In genomic region chr1:36482724-36483388, GRCh38 we compare ENCODE assay signal across 10 cellular contexts. TPM values are rescaled to one million over a fixed set of nuclear protein-coding genes. Genes with fewer than 3 reads are reported as not detected.
DNase-seq lines count a peak whose midpoint lies in the region; ATAC-seq and TF ChIP-seq lines count a peak whose summit lies in the region.
"Had no signal": no experiment of that assay in that cellular context is flagged by ENCODE, and none has a peak within 500 bp of the region (broad histone marks: within the 10 kb centered on the region; RNA-seq: fewer than 3 reads in every experiment).

Gene CSF3R (minus strand): TSS chr1:36482913. CDS start chr1:36479496, 3,417 bp downstream.

- peaks cover 2% of the 10 kb centered on the region for H3K27me3 ChIP-seq in CD4-positive, CD25-positive, alpha-beta regulatory T cell (ENCODE audit: control insufficient read depth, insufficient read depth, low read length)
- peaks cover 12% of the 10 kb centered on the region for H3K27me3 ChIP-seq in fibroblast of lung (ENCODE audit: control insufficient read depth, insufficient read depth, low read length)

- H3K4me3 ChIP-seq in CD4-positive, CD25-positive, alpha-beta regulatory T cell (ENCODE audit: low read depth, low read length), result no peak within 1 kb of the TSS
- no peak within 1 kb of the TSS for H3K4me3 ChIP-seq in fibroblast of lung (replicated peaks in 1 of 4; ENCODE audit: control extremely low read depth in 1 of 4, insufficient read depth in 1 of 4, low read depth in 3 of 4, low read length in 4 of 4)

- peak within 1 kb of the TSS in 3 of 4 donors; percentile 12 to 76 (median 62) for H3K4me3 Mint-ChIP-seq in CD4-positive, CD25-positive, alpha-beta regulatory T cell
- no peak within 1 kb of the TSS for H3K4me3 Mint-ChIP-seq in neural crest cell

- DNase-seq in CD4-positive, CD25-positive, alpha-beta regulatory T cell, result no peak
- DNase-seq in NCI-H2171 (lab: John Stamatoyannopoulos, UW) (peak; percentile 15), fibroblast of lung (ENCODE audit: low read depth in 2 of 2) (no peak), neural crest cell (ENCODE audit: low read depth, low spot score) (no peak), H4 (ENCODE audit: low spot score) (no peak), HEK293T (ENCODE audit: extremely low spot score) (no peak), epidermal melanocyte (ENCODE audit: insufficient read length, low spot score) (no peak)
- DNase-seq: DMS79; effector CD8-positive, alpha-beta T cell had no signal

- CTCF ChIA-PET in HEK293T (lab: Yijun Ruan, JAX), result no interaction called here

- no peaks in the 10 kb centered on the region for H3K9me3 Mint-ChIP-seq in CD4-positive, CD25-positive, alpha-beta regulatory T cell
- H3K9me3 Mint-ChIP-seq in neural crest cell, result no peaks in the 10 kb centered on the region

- POLR2A ChIA-PET in HEK293T (lab: Yijun Ruan, JAX), result interaction anchor here (1.1 to 2.5 kb wide), 2 partner anchors 19 to 32 kb away, joined by 4 to 9 read pairs; partner anchors contain the start of genes MRPS15 and OSCP1

- no peaks in the 10 kb centered on the region for H3K79me2 ChIP-seq in fibroblast of lung (ENCODE audit: control insufficient read depth, insufficient read depth, low read length)

- H4K20me1 ChIP-seq in fibroblast of lung (ENCODE audit: control insufficient read depth, extremely low read depth, insufficient read depth, low read length), result no peaks in the 10 kb centered on the region

- H3K36me3 Mint-ChIP-seq in CD4-positive, CD25-positive, alpha-beta regulatory T cell, result no peaks in the 10 kb centered on the region
- H3K36me3 Mint-ChIP-seq in neural crest cell (ENCODE audit: low read depth), result no peaks in the 10 kb centered on the region

- H3K27me3 Mint-ChIP-seq in CD4-positive, CD25-positive, alpha-beta regulatory T cell, result peaks cover 20% of the 10 kb centered on the region
- peaks cover 5% of the 10 kb centered on the region for H3K27me3 Mint-ChIP-seq in neural crest cell (ENCODE audit: low read depth)

- H3K9ac ChIP-seq in fibroblast of lung (ENCODE audit: insufficient read depth, low read length), result no peak within 1 kb of the TSS

- H2AFZ ChIP-seq in fibroblast of lung (ENCODE audit: low read length), result no peak within 1 kb of the TSS

- H3K4me1 ChIP-seq in CD4-positive, CD25-positive, alpha-beta regulatory T cell (ENCODE audit: control insufficient read depth, insufficient read depth, low read length, poor library complexity, severe bottlenecking), result peaks cover 4% of the 10 kb centered on the region
- H3K4me1 ChIP-seq in fibroblast of lung (ENCODE audit: control insufficient read depth, extremely low read depth, insufficient read depth, low read length), result no peaks in the 10 kb centered on the region

- no peaks in the 10 kb centered on the region for H3K36me3 ChIP-seq in CD4-positive, CD25-positive, alpha-beta regulatory T cell (ENCODE audit: control insufficient read depth, insufficient read depth, low read length)
- H3K36me3 ChIP-seq in fibroblast of lung (ENCODE audit: control insufficient read depth, insufficient read depth, low read length), result no peaks in the 10 kb centered on the region

- peak within 1 kb of the TSS in 1 of 3 donors; percentile 75 for H3K27ac Mint-ChIP-seq in CD4-positive, CD25-positive, alpha-beta regulatory T cell
- H3K27ac Mint-ChIP-seq in neural crest cell (ENCODE audit: unreplicated experiment), result peak within 1 kb of the TSS; percentile 91

- no peak within 1 kb of the TSS for H3K27ac ChIP-seq in CD4-positive, CD25-positive, alpha-beta regulatory T cell (ENCODE audit: insufficient read depth, low read length, poor library complexity, severe bottlenecking)
- H3K27ac ChIP-seq in fibroblast of lung (ENCODE audit: insufficient read depth, low read length), result no peak within 1 kb of the TSS

- peaks cover 0 to 12% (median 1%) of the 10 kb centered on the region in 4 donors for H3K4me1 Mint-ChIP-seq in CD4-positive, CD25-positive, alpha-beta regulatory T cell
- H3K4me1 Mint-ChIP-seq in neural crest cell, result peaks cover 11% of the 10 kb centered on the region

- TF ChIP-seq CTCF in fibroblast of lung (conservative IDR thresholded peaks at IDR 0.05 in 1 of 2, IDR thresholded peaks at IDR 0.05 in 1 of 2; ENCODE audit: low read depth in 1 of 2, low read length in 2 of 2) (no peak), neural crest cell (conservative IDR thresholded peaks at IDR 0.05) (no peak)

- H3K9me3 ChIP-seq in CD4-positive, CD25-positive, alpha-beta regulatory T cell (ENCODE audit: control insufficient read depth in 2 of 2, low read length in 2 of 2), result no peaks in the 10 kb centered on the region
- H3K9me3 ChIP-seq in fibroblast of lung (ENCODE audit: control insufficient read depth, insufficient read depth, low read depth, low read length), result no peaks in the 10 kb centered on the region

- H3K4me2 ChIP-seq in fibroblast of lung (ENCODE audit: extremely low read depth, insufficient read depth, low read length), result peak within 1 kb of the TSS; percentile 5

- ATAC-seq in CD4-positive, CD25-positive, alpha-beta regulatory T cell (ENCODE audit: low read depth in 2 of 2), result no peak
- no peak for ATAC-seq in GM18861 (IDR thresholded peaks at IDR 0.05; ENCODE audit: unreplicated experiment)

TF ChIP-seq in HEK293T, 16 proteins besides CTCF, POLR2A, EP300 and RAD21:
- TF ChIP-seq TARDBP (IDR thresholded peaks at IDR 0.05) (no peak), HDGF (IDR thresholded peaks at IDR 0.05; ENCODE audit: borderline replicate concordance) (no peak), SUZ12 (IDR thresholded peaks at IDR 0.05) (no peak), NFRKB (IDR thresholded peaks at IDR 0.05) (no peak), SP1 (IDR thresholded peaks at IDR 0.05) (no peak), ZNF384 (IDR thresholded peaks at IDR 0.05) (no peak)
TF ChIP-seq in HEK293T: peak in this region for 0.

RNA-seq across cellular contexts. Expression of gene CSF3R, which starts in this region (rescaled TPM):
- 3.6 TPM for total RNA-seq in CD4-positive, CD25-positive, alpha-beta regulatory T cell
- polyA plus RNA-seq in CD4-positive, CD25-positive, alpha-beta regulatory T cell, result under 1 TPM in 3 of 4 donors, not detected in 1; 0.10 to 0.33 (median 0.13) TPM
- under 0.01 and 0.51 TPM in 2 replicates for total RNA-seq in fibroblast of lung
- polyA plus RNA-seq in fibroblast of lung, result not detected in 2 replicates
- polyA plus RNA-seq in fibroblast of lung (2012), result not detected in 2 replicates
- polyA minus RNA-seq in fibroblast of lung (ENCODE audit: low replicate concordance), result not detected in 2 replicates
- not detected in 2 replicates for total RNA-seq in neural crest cell
- not detected in 2 replicates for total RNA-seq in H4 (2014; rRNA removed; shearing (Covaris generic))
